8 cellular contexts compared by ENCODE assay signal in the genomic region with DNA sequence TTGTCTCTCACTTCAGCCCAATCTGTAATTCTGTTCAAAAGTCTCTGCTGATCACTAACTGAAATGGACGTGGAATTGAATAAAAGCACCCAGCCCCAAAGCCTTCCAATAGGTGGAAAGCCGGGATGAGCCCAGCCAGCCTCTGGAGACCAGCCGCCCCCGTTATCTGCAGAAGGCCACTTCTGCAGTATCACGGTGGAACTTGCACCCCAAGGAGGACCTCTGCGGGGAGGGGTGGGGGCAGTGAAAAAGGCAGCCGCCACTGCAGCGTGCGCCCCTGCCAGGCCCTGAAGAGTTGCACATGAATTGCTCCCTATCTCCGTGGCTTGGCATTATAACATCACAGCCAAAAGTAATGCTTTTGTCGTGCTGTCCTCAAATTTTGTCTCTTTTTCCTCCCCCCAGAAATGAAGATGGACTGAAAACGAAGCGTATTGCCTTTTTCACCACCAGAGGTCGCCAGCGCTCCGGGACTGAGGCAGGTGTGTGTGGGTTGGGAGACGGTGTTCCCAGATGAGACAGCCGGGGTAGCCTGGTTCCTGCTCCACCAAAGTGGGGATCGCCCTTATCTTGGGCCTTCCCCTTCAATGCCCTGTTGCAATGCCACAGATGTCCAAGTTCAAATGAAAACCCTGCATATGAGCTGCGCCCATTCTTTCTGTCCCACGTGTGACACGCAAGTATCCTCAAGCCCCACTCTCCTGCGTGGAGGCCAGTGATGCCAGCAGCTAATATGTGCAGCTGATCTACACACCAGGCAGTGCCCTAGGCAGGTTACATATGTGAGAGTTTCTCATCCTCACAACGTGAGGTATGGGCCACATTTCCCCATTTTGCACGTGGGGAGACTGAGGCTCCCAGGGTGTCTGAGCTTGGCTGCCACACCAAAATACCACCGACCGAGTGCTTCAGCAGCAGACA.
A peak's percentile ranks its signal among the peaks of the same experiment; 100 is the strongest.
DNase-seq lines count a peak whose midpoint lies in the region; ATAC-seq and FAIRE-seq lines count a peak whose summit lies in the region.

No MANE protein-coding gene starts in this region.

- no peak overlapping the region for H3K27ac Mint-ChIP-seq in activated naive CD4-positive, alpha-beta T cell treated with anti-CD3 and anti-CD28 coated beads, Interleukin-2, amount 10 ng/mL, durations not matched to agents 7 days and 5 days

- H3K36me3 Mint-ChIP-seq in activated naive CD4-positive, alpha-beta T cell treated with anti-CD3 and anti-CD28 coated beads, Interleukin-2, amount 10 ng/mL, durations not matched to agents 7 days and 5 days, result no peaks in the 10 kb centered on the region

- in situ Hi-C loops in SK-MEL-5 (cut with HindIII; ENCODE audit: low pct_unique_long_range_greater_than_20kb, low sequenced_read_pairs), result no loop called here

- ATAC-seq in HG02588 (IDR thresholded peaks at IDR 0.05; ENCODE audit: unreplicated experiment), result no peak

- intact Hi-C loops in head of caudate nucleus (cut with DNase I), result loop anchor here (2.0 kb wide), 1 partner anchor 244 kb away; no protein-coding TSS in a partner anchor
- intact Hi-C loops in posterior cingulate gyrus (cut with DNase I), result loop anchor here (1.0 kb wide), 1 partner anchor 243 kb away; no protein-coding TSS in a partner anchor

- CTCF ChIA-PET in activated naive CD4-positive, alpha-beta T cell treated with anti-CD3 and anti-CD28 coated beads, Interleukin-2, amount 10 ng/mL, durations not matched to agents 7 days and 5 days (lab: Charles Lee), result interaction anchor here (0.7 to 11.1 kb wide), 29 partner anchors 8 to 627 kb away, joined by 3 to 176 read pairs (median 4); a partner anchor contains a TSS

- H3K4me1 Mint-ChIP-seq in activated naive CD4-positive, alpha-beta T cell treated with anti-CD3 and anti-CD28 coated beads, Interleukin-2, amount 10 ng/mL, durations not matched to agents 7 days and 5 days, result no peaks in the 10 kb centered on the region

- FAIRE-seq in G401.6 (lab: Jason Lieb, UNC), result peak; percentile 56

- H3K9me3 Mint-ChIP-seq in activated naive CD4-positive, alpha-beta T cell treated with anti-CD3 and anti-CD28 coated beads, Interleukin-2, amount 10 ng/mL, durations not matched to agents 7 days and 5 days, result no peaks in the 10 kb centered on the region

- H3K4me3 Mint-ChIP-seq in activated naive CD4-positive, alpha-beta T cell treated with anti-CD3 and anti-CD28 coated beads, Interleukin-2, amount 10 ng/mL, durations not matched to agents 7 days and 5 days, result no peak overlapping the region

- H3K27me3 Mint-ChIP-seq in activated naive CD4-positive, alpha-beta T cell treated with anti-CD3 and anti-CD28 coated beads, Interleukin-2, amount 10 ng/mL, durations not matched to agents 7 days and 5 days, result peaks cover 8% of the 10 kb centered on the region

- peak; percentile 70 for DNase-seq in HT-29 (ENCODE audit: low spot score)
- peak; percentile 75 for DNase-seq in SK-MEL-5 (ENCODE audit: low read depth, low spot score)
- peak; percentile 77 for DNase-seq in activated naive CD4-positive, alpha-beta T cell treated with anti-CD3 and anti-CD28 coated beads, Interleukin-2, amount 10 ng/mL, durations not matched to agents 7 days and 5 days
- peak; percentile 59 to 93 (median 81) for DNase-seq in head of caudate nucleus
- peak; percentile 52 to 96 (median 84) for DNase-seq in posterior cingulate gyrus
- DNase-seq in ureter (ENCODE audit: low spot score), result peak; percentile 81
